ENCODE assay signal across 10 cellular contexts in genomic region chr17:44360826-44361225, GRCh38. TPM values are rescaled to one million over a fixed set of nuclear protein-coding genes. Genes with fewer than 3 reads are reported as not detected.
DNase-seq lines count a peak whose midpoint lies in the region; ATAC-seq and TF ChIP-seq lines count a peak whose summit lies in the region.
"Had no signal": no experiment of that assay in that cellular context is flagged by ENCODE, and none has a peak within 500 bp of the region (broad histone marks: within the 10 kb centered on the region; RNA-seq: fewer than 3 reads in every experiment).

No MANE protein-coding gene starts in this region.

- no peak overlapping the region for H4K5ac ChIP-seq in H9 (ENCODE audit: insufficient read length, low read depth, low read length)

- no CpG with 5 or more reads among the region's 5 CpGs for WGBS in H9 (ENCODE audit: extremely low coverage, insufficient read length, low lambda C conversion rate)

- H2AK5ac ChIP-seq in H9 (ENCODE audit: insufficient read length, low read length), result no peak overlapping the region

- no peak overlapping the region for H2AFZ ChIP-seq in H9 (ENCODE audit: low read length)

- H3T11ph ChIP-seq in H9 (ENCODE audit: low read length), result no peak overlapping the region

- H3K27me3 Mint-ChIP-seq in H9 (ENCODE audit: low read depth) (peaks cover 20% of the 10 kb centered on the region), nephron (ENCODE audit: low read depth) (peaks cover 3% of the 10 kb centered on the region)

- no peak overlapping the region for H3K9ac ChIP-seq in H9 (ENCODE audit: extremely low read depth, insufficient read length, low read length)

- H3K9me3 ChIP-seq in H9 (ENCODE audit: control insufficient read depth, low read depth, low read length), result no peaks in the 10 kb centered on the region
- H3K9me3 ChIP-seq: esophagus squamous epithelium, transverse colon had no signal

- DNase-seq in H9 (no peak), astrocyte of the hippocampus (ENCODE audit: low read depth, low spot score) (peak; percentile 62), mucosa of gallbladder (ENCODE audit: low spot score) (no peak), COLO668 (lab: John Stamatoyannopoulos, UW; ENCODE audit: unreplicated experiment) (no peak)
- DNase-seq: esophagus squamous epithelium; stimulated activated CD4-positive, alpha-beta T cell treated with anti-CD3 and anti-CD28 coated beads, Interleukin-2, amount 100 ng/mL, for 24 hours; transverse colon had no signal

- no peak overlapping the region for H3K27ac ChIP-seq in H9 (ENCODE audit: insufficient read length, low read depth, low read length)
- H3K27ac ChIP-seq: esophagus squamous epithelium, transverse colon had no signal

- H3K36me3 Mint-ChIP-seq in H9 (ENCODE audit: insufficient read depth in 1 of 3, low read depth in 3 of 3) (peaks cover 0 to 15% (median 9%) of the 10 kb centered on the region in 3 experiments; a peak in 5 of 7 replicates), nephron (ENCODE audit: low read depth) (peaks cover 21% of the 10 kb centered on the region)
- H3K36me3 Mint-ChIP-seq: activated naive CD8-positive, alpha-beta T cell had no signal

- H2BK5ac ChIP-seq in H9 (ENCODE audit: insufficient read length, low read length), result no peak overlapping the region

- no peaks in the 10 kb centered on the region for H4K20me1 ChIP-seq in H9 (ENCODE audit: control insufficient read depth, insufficient read depth, insufficient read length)

- H3K4me2 ChIP-seq in H9 (ENCODE audit: insufficient read depth, insufficient read length, low read length), result peak overlapping the region; percentile 9

- H3K9me3 Mint-ChIP-seq in H9 (no peaks in the 10 kb centered on the region), nephron (no peaks in the 10 kb centered on the region)

- H3K27me3 ChIP-seq in H9 (ENCODE audit: insufficient read depth, low read length), result no peaks in the 10 kb centered on the region

- no peak overlapping the region for H2BK15ac ChIP-seq in H9 (ENCODE audit: low read depth, low read length)

- no peak for TF ChIP-seq CTCF in H9 (conservative IDR thresholded peaks at IDR 0.05)
- no peak for TF ChIP-seq CTCF in nephron (IDR thresholded peaks at IDR 0.05; ENCODE audit: unreplicated experiment in 3 of 3)

- H3K79me1 ChIP-seq in H9 (ENCODE audit: insufficient read depth, low read depth, low read length, poor library complexity, severe bottlenecking), result no peaks in the 10 kb centered on the region

- H3K56ac ChIP-seq in H9 (ENCODE audit: insufficient read length, low read depth, low read length), result no peak overlapping the region

- H3K18ac ChIP-seq in H9 (ENCODE audit: insufficient read length, low read depth, low read length), result peak overlapping the region; percentile 35

- H3K23ac ChIP-seq in H9 (ENCODE audit: insufficient read length, low read depth, low read length), result no peak overlapping the region

- H3K14ac ChIP-seq in H9 (ENCODE audit: insufficient read depth, low read length), result no peak overlapping the region

- no peak overlapping the region for H4K8ac ChIP-seq in H9 (replicated peaks; ENCODE audit: insufficient read length, low read depth, low read length)

- no peak overlapping the region for H2BK120ac ChIP-seq in H9 (ENCODE audit: low read depth, low read length, poor library complexity, severe bottlenecking)

- H4K91ac ChIP-seq in H9 (ENCODE audit: insufficient read length, low read depth, low read length), result no peak overlapping the region

- peaks cover 13% of the 10 kb centered on the region for H3K23me2 ChIP-seq in H9 (ENCODE audit: insufficient read length, low read depth, low read length, poor library complexity, severe bottlenecking)

- ATAC-seq in HG03159 (IDR thresholded peaks at IDR 0.05; ENCODE audit: unreplicated experiment), result no peak

- H3K27ac Mint-ChIP-seq in H9 (peak overlapping the region in 1 of 3 experiments; percentile 28; a peak in 2 of 7 replicates), nephron (peak overlapping the region; percentile 66 to 92 (median 89))
- H3K27ac Mint-ChIP-seq: activated naive CD8-positive, alpha-beta T cell had no signal

- H3K4ac ChIP-seq in H9 (ENCODE audit: low read depth, low read length), result no peak overlapping the region

- H3K4me1 ChIP-seq in H9 (ENCODE audit: insufficient read depth, low read length), result peaks cover 12% of the 10 kb centered on the region

- peak overlapping the region; percentile 19 to 75; a peak in 4 of 5 replicates for H3K4me3 Mint-ChIP-seq in H9
- H3K4me3 Mint-ChIP-seq in nephron, result peak overlapping the region; percentile 90 to 94 (median 93)
- H3K4me3 Mint-ChIP-seq: activated naive CD8-positive, alpha-beta T cell had no signal

- H2BK12ac ChIP-seq in H9 (ENCODE audit: insufficient read length, low read depth, low read length), result no peak overlapping the region

- peaks cover 22 to 32% of the 10 kb centered on the region in 2 experiments for H3K4me1 Mint-ChIP-seq in H9
- peaks cover 44% of the 10 kb centered on the region for H3K4me1 Mint-ChIP-seq in nephron

- no peaks in the 10 kb centered on the region for H3K79me2 ChIP-seq in H9 (ENCODE audit: insufficient read depth, low read length)

- H2BK20ac ChIP-seq in H9 (ENCODE audit: low read depth, low read length, poor library complexity, severe bottlenecking), result no peak overlapping the region

RNA-seq across cellular contexts. Expression of gene FAM171A2, which starts 2.8 kb away (rescaled TPM):
- 27.3 and 27.5 TPM in 2 replicates for total RNA-seq in H9 (2021)
- 4.0 TPM for total RNA-seq in mucosa of gallbladder

RNA-seq across cellular contexts. Expression of gene GRN, which starts 15.7 kb away (rescaled TPM):
- total RNA-seq in H9 (2021) (127 and 130 TPM in 2 replicates), mucosa of gallbladder (385 TPM)

RNA-seq across cellular contexts. Expression of gene ITGA2B, which starts 28.6 kb away (rescaled TPM):
- total RNA-seq in H9 (2021), result 8.3 and 10.1 TPM in 2 replicates
- 2.9 TPM for total RNA-seq in mucosa of gallbladder

RNA-seq across cellular contexts. Expression of gene SLC25A39, which starts 36.2 kb away (rescaled TPM):
- total RNA-seq in H9 (2021) (227 and 235 TPM in 2 replicates), mucosa of gallbladder (140 TPM)

RNA-seq across cellular contexts. Expression of gene RUNDC3A, which starts 52.4 kb away (rescaled TPM):
- total RNA-seq in H9 (2021) (2.2 and 3.8 TPM in 2 replicates), mucosa of gallbladder (1.4 TPM)
